Comparison of ENCODE assay signal across 8 cellular contexts in the genomic region with DNA sequence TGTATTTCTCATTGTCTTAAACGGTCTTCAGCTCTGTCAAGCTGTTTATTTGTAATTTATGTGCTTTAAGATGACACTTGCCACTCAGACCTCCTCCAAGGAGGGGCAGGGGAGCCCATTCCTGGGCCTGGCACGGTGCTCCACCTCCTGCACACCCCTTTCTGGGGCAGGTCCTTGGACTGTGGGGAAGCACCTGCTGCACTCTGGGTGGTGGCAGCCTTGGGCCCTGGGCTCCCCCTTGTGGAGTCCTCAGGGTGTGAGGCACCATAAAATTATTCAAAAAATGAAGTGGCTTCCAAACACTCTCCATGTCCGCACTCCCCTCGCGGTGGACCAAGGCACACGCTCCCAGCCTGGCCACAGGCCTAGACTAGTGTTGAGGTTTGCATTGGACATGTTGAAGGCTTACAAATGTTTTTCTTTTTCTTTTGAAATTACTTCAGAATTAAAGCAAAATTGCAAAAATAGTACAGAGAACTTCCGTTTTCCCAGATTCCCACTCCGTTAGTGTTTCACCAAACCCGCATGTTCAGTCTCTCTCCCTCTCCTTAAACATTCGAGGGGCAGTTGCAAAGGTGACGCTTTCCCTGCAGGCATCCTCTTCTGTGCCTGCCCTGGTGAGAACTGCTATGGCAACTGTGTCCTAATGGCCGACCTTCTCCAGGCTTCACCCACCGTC. TPM values are rescaled to one million over a fixed set of nuclear protein-coding genes. Genes with fewer than 3 reads are reported as not detected.
A peak's percentile ranks its signal among the peaks of the same experiment; 100 is the strongest.
DNase-seq lines count a peak whose midpoint lies in the region; ATAC-seq and TF ChIP-seq lines count a peak whose summit lies in the region.

No MANE protein-coding gene starts in this region.

- H3K27ac ChIP-seq in mammary epithelial cell (ENCODE audit: insufficient read depth, low read depth, low read length) (no peak overlapping the region), liver (ENCODE audit: low read depth in 1 of 2, low read length in 2 of 2) (no peak overlapping the region)

- H3K27me3 ChIP-seq in mammary epithelial cell (ENCODE audit: insufficient read depth, low read length) (no peaks in the 10 kb centered on the region), liver (ENCODE audit: control insufficient read depth in 4 of 4, insufficient read depth in 4 of 4, low read length in 3 of 4) (no peaks in the 10 kb centered on the region)

- TF ChIP-seq CTCF in GM12872 (IDR thresholded peaks at IDR 0.05; ENCODE audit: insufficient read depth, low read depth, low read length) (peak; percentile 91), mammary epithelial cell (conservative IDR thresholded peaks at IDR 0.05 in 1 of 2, IDR thresholded peaks at IDR 0.05 in 1 of 2; ENCODE audit: extremely low read depth in 1 of 2, insufficient read depth in 1 of 2, low read depth in 1 of 2, low read length in 2 of 2) (peak; percentile 63 to 86), liver (IDR thresholded peaks at IDR 0.05; ENCODE audit: low read depth, low read length, missing input control) (peak; percentile 61)

- peaks cover 26% of the 10 kb centered on the region for H4K20me1 ChIP-seq in mammary epithelial cell (ENCODE audit: insufficient read depth, low read length)

- H3K9ac ChIP-seq in mammary epithelial cell (ENCODE audit: insufficient read depth, low read length) (no peak overlapping the region), liver (ENCODE audit: low read depth in 1 of 2, low read length in 2 of 2) (no peak overlapping the region)

- WGBS in mammary epithelial cell (ENCODE audit: low coverage, missing lambda C conversion rate): 38% methylated on average over 13 of the region's 13 CpGs
- 54% methylated on average over 13 of the region's 13 CpGs for WGBS in liver

- H3K4me3 ChIP-seq in mammary epithelial cell (replicated peaks in 1 of 3; ENCODE audit: insufficient read depth in 1 of 3, low read depth in 2 of 3, low read length in 3 of 3) (no peak overlapping the region), liver (ENCODE audit: low read depth in 1 of 3, low read length in 3 of 3) (no peak overlapping the region)

- peak; percentile 76 for ATAC-seq in HG02642 (IDR thresholded peaks at IDR 0.05; ENCODE audit: poor library complexity, unreplicated experiment)

- DNase-seq in NCI-H2107 (lab: John Stamatoyannopoulos, UW) (peak; percentile 55), mammary epithelial cell (peak; percentile 74), occipital lobe (lab: John Stamatoyannopoulos, UW) (no peak)
- DNase-seq in activated CD4-positive, CD25-positive, alpha-beta regulatory T cell treated with anti-CD3 and anti-CD28 coated beads, Interleukin-2, amount 50 U/mL, for 16 hours (ENCODE audit: low read depth, low spot score): peak; percentile 51
- peak; percentile 47 for DNase-seq in stimulated activated CD8-positive, alpha-beta memory T cell treated with anti-CD3 and anti-CD28 coated beads, Interleukin-15, amount 100 ng/mL, for 1 hour (ENCODE audit: low read depth)

- no peak overlapping the region for H2AFZ ChIP-seq in mammary epithelial cell (ENCODE audit: low read depth, low read length)

- dilution Hi-C loops in mammary epithelial cell (cut with HindIII; ENCODE audit: low sequenced_read_pairs): loop anchor here (10.0 kb wide), 2 partner anchors 187 to 217 kb away; partner anchors contain the start of gene SECTM1

- in situ Hi-C loops in mammary epithelial cell (cut with MboI; ENCODE audit: low sequenced_read_pairs in 2 of 2): loop anchor here (10.0 to 25.0 kb wide), 2 partner anchors 197 to 515 kb away; partner anchors contain the start of genes TEX19 (in 2 of the 2), DCXR (in 1 of the 2) and RAC3 (in 1 of the 2)

- BruUV-seq in mammary epithelial cell (replicated peaks; lab: Mats Ljungman, UMichigan): no TSS peak

- no peaks in the 10 kb centered on the region for H3K9me3 ChIP-seq in mammary epithelial cell (replicated peaks; ENCODE audit: insufficient read depth, low read length)
- no peaks in the 10 kb centered on the region for H3K9me3 ChIP-seq in liver (ENCODE audit: control insufficient read depth in 4 of 4, low read length in 3 of 4)

- no peak overlapping the region for H3K4me2 ChIP-seq in mammary epithelial cell (ENCODE audit: insufficient read depth, low read depth, low read length)

- peaks cover 98% of the 10 kb centered on the region for H3K79me2 ChIP-seq in mammary epithelial cell (ENCODE audit: insufficient read depth, low read length)

- peak; percentile 79 to 88 for TF ChIP-seq RAD21 in liver (IDR thresholded peaks at IDR 0.05)

- CTCF ChIA-PET in mammary epithelial cell (lab: Charles Lee; ENCODE audit: low non-redundant PET): no interaction called here

- H3K36me3 ChIP-seq in mammary epithelial cell (ENCODE audit: insufficient read depth, low read length) (peaks cover 6% of the 10 kb centered on the region), liver (ENCODE audit: control insufficient read depth in 4 of 4, insufficient read depth in 3 of 4, low read depth in 1 of 4, low read length in 3 of 4) (peaks cover 0 to 1% (median 0%) of the 10 kb centered on the region in 4 donors)

- peaks cover 12% of the 10 kb centered on the region for H3K4me1 ChIP-seq in mammary epithelial cell (ENCODE audit: insufficient read depth, low read length)
- H3K4me1 ChIP-seq in liver (ENCODE audit: control insufficient read depth in 4 of 4, insufficient read depth in 4 of 4, low read length in 3 of 4): peaks cover 5 to 29% (median 17%) of the 10 kb centered on the region in 4 donors

- intact Hi-C loops in mammary epithelial cell (cut with micrococcal nuclease): loop anchor here (1.0 to 2.0 kb wide), 4 partner anchors 58 to 200 kb away; partner anchors contain the start of genes HEXD, NARF and OGFOD3

TF ChIP-seq in liver, 16 proteins besides CTCF, POLR2A, EP300 and RAD21:
- TF ChIP-seq REST (IDR thresholded peaks at IDR 0.05) (no peak), JUND (IDR thresholded peaks at IDR 0.05) (no peak), FOXA2 (IDR thresholded peaks at IDR 0.05) (no peak), YY1 (IDR thresholded peaks at IDR 0.05) (no peak), EGR1 (IDR thresholded peaks at IDR 0.05; ENCODE audit: low read depth in 2 of 2) (no peak), SP1 (IDR thresholded peaks at IDR 0.05) (no peak), GABPA (IDR thresholded peaks at IDR 0.05 in 1 of 2, conservative IDR thresholded peaks at IDR 0.05 in 1 of 2) (no peak), FOXA1 (IDR thresholded peaks at IDR 0.05) (no peak), NR2F2 (IDR thresholded peaks at IDR 0.05) (no peak), RXRA (IDR thresholded peaks at IDR 0.05) (peak in 1 of 2 donors; percentile 15), HNF4A (conservative IDR thresholded peaks at IDR 0.05) (peak in 1 of 2 donors; percentile 54), HNF4G (IDR thresholded peaks at IDR 0.05) (no peak)
- TF ChIP-seq, protein P1, sequence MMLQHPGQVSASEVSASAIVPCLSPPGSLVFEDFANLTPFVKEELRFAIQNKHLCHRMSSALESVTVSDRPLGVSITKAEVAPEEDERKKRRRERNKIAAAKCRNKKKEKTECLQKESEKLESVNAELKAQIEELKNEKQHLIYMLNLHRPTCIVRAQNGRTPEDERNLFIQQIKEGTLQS (IDR thresholded peaks at IDR 0.05): no peak
- TF ChIP-seq, protein P2, sequence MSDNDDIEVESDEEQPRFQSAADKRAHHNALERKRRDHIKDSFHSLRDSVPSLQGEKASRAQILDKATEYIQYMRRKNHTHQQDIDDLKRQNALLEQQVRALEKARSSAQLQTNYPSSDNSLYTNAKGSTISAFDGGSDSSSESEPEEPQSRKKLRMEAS (IDR thresholded peaks at IDR 0.05): no peak
TF ChIP-seq in liver: peak in this region for 2.

RNA-seq across cellular contexts. Expression of gene FOXK2, which starts 32.4 kb away (rescaled TPM):
- total RNA-seq in mammary epithelial cell: 10 to 100 TPM; 57.3 to 80.8 TPM
- 36.6 TPM for polyA plus RNA-seq in mammary epithelial cell
- 43.2 TPM for polyA minus RNA-seq in mammary epithelial cell
- total RNA-seq in liver: 10 to 100 TPM; 13.4 to 16.2 TPM
- polyA plus RNA-seq in liver: 1 to 10 TPM; 3.1 to 8.3 TPM
- 41.2 TPM for total RNA-seq in occipital lobe
